9 cellular contexts compared by ENCODE assay signal in the genomic region with DNA sequence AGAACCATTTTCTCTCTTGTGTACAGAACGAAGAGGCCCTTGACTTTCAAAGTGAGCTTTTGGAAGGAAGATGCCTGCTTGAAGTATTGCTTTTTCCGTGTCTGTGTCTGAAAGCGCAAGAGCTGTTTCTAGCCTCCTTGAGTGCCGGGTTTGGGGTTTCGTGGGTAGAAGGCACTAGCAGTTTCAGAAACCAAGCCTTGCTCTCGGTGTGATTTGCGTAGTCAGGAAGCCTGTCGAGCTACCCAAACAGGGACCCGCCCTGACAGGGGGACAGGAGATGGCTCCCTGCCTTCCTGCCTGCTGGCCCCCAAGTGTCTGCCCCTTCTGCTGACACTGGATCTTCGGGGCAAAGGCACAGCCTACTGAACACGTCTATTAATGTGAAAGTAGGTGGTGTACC.
A peak's percentile ranks its signal among the peaks of the same experiment; 100 is the strongest.
DNase-seq lines count a peak whose midpoint lies in the region; ATAC-seq and TF ChIP-seq lines count a peak whose summit lies in the region.
"Had no signal": no experiment of that assay in that cellular context is flagged by ENCODE, and none has a peak within 500 bp of the region (broad histone marks: within the 10 kb centered on the region; RNA-seq: fewer than 3 reads in every experiment).

No MANE protein-coding gene starts in this region.

- intact Hi-C loops in activated CD4-positive, alpha-beta T cell treated with anti-CD3 and anti-CD28 coated beads for 36 hours (cut with DNase I, micrococcal nuclease): loop anchor here in 1 of 2 experiments (1.0 kb wide), 1 partner anchor 9 kb away; no protein-coding TSS in a partner anchor
- intact Hi-C loops in uterus (cut with DNase I; ENCODE audit: low total_unique reads): no loop called here

- peaks cover 60% of the 10 kb centered on the region for H3K4me1 Mint-ChIP-seq in activated CD4-positive, alpha-beta T cell treated with anti-CD3 and anti-CD28 coated beads for 36 hours

- H3K27me3 ChIP-seq in uterus: no peaks in the 10 kb centered on the region

- peaks cover 25% of the 10 kb centered on the region for H3K27me3 Mint-ChIP-seq in activated CD4-positive, alpha-beta T cell treated with anti-CD3 and anti-CD28 coated beads for 36 hours

- ATAC-seq in GM21619 (IDR thresholded peaks at IDR 0.05; ENCODE audit: unreplicated experiment) (peak; percentile 50), GM18861 (IDR thresholded peaks at IDR 0.05; ENCODE audit: unreplicated experiment) (no peak)
- ATAC-seq in activated CD4-positive, alpha-beta T cell treated with anti-CD3 and anti-CD28 coated beads for 36 hours: peak; percentile 80

- no peaks in the 10 kb centered on the region for H3K9me3 ChIP-seq in uterus

- no peaks in the 10 kb centered on the region for H3K36me3 ChIP-seq in uterus

- POLR2A ChIA-PET in activated CD4-positive, alpha-beta T cell treated with anti-CD3 and anti-CD28 coated beads for 36 hours (lab: Charles Lee): interaction anchor here (0.7 to 1.6 kb wide), 4 partner anchors 9 to 202 kb away, joined by 3 to 9 read pairs (median 4); no protein-coding TSS in a partner anchor

- H3K36me3 Mint-ChIP-seq in activated CD4-positive, alpha-beta T cell treated with anti-CD3 and anti-CD28 coated beads for 36 hours (ENCODE audit: low read depth): no peaks in the 10 kb centered on the region

- H3K4me3 ChIP-seq in uterus: no peak overlapping the region

- peak; percentile 78 for DNase-seq in activated CD4-positive, alpha-beta T cell treated with anti-CD3 and anti-CD28 coated beads for 36 hours
- DNase-seq in central memory CD4-positive, alpha-beta T cell: peak; percentile 78
- DNase-seq in stimulated activated CD8-positive, alpha-beta memory T cell treated with anti-CD3 and anti-CD28 coated beads, Interleukin-7, amount 100 ng/mL, for 48 hours (ENCODE audit: extremely low read depth in 1 of 2, low read depth in 1 of 2): peak; percentile 39 to 73
- DNase-seq in GF-D8 (lab: John Stamatoyannopoulos, UW) (no peak), uterus (no peak), NCI-H1048 (lab: John Stamatoyannopoulos, UW) (no peak)
- DNase-seq: NCI-H2171 treated with DMSO at 0.1 percent for 48 hours had no signal

- peak overlapping the region; percentile 41 for H3K4me3 Mint-ChIP-seq in activated CD4-positive, alpha-beta T cell treated with anti-CD3 and anti-CD28 coated beads for 36 hours

- H3K27ac Mint-ChIP-seq in activated CD4-positive, alpha-beta T cell treated with anti-CD3 and anti-CD28 coated beads for 36 hours: peak overlapping the region; percentile 80

- H3K4me1 ChIP-seq in uterus: no peaks in the 10 kb centered on the region

- H3K27ac ChIP-seq in uterus: no peak overlapping the region

- H3K9me3 Mint-ChIP-seq in activated CD4-positive, alpha-beta T cell treated with anti-CD3 and anti-CD28 coated beads for 36 hours (ENCODE audit: low read depth): no peaks in the 10 kb centered on the region

- TF ChIP-seq CTCF in uterus (IDR thresholded peaks at IDR 0.05): no peak

- no peak for TF ChIP-seq POLR2A in uterus (IDR thresholded peaks at IDR 0.05)

- CTCF ChIA-PET in activated CD4-positive, alpha-beta T cell treated with anti-CD3 and anti-CD28 coated beads for 36 hours (lab: Charles Lee): interaction anchor here (0.6 to 2.1 kb wide), 4 partner anchors 9 to 324 kb away, joined by 3 to 7 read pairs (median 4); no protein-coding TSS in a partner anchor

Comparison
In these comparisons a context has a peak if more than half of its experiments do, and no peak if none do; other contexts are left out.
1. DNase-seq: peak in activated CD4-positive, alpha-beta T cell treated with anti-CD3 and anti-CD28 coated beads for 36 hours (single experiment), central memory CD4-positive, alpha-beta T cell (single experiment) and stimulated activated CD8-positive, alpha-beta memory T cell treated with anti-CD3 and anti-CD28 coated beads, Interleukin-7, amount 100 ng/mL, for 48 hours (2 of 2); none in GF-D8 (single experiment), uterus (0 of 2) and NCI-H1048 (single experiment).